Comparison of ENCODE assay signal across 28 cellular contexts in the genomic region with DNA sequence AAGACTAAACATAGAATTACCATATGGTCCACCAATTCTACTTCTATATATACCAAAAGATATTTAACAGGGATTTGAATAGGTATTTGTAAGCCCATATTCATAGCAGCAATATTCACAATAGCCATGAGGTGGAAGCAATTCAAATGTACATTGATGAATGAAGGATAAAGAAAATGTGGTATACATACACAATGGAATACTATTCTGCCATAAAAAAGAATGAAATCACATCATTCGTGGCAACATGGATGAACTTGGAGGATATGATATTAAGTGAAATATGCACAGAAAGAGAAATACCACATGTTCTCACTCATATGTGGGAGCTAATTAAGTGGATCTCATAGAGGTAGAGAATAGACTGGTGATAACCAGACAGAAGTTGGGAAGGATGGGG. TPM values are rescaled to one million over a fixed set of nuclear protein-coding genes. Genes with fewer than 3 reads are reported as not detected.
"Had no signal": no experiment of that assay in that cellular context is flagged by ENCODE, and none has a peak within 500 bp of the region (broad histone marks: within the 10 kb centered on the region; RNA-seq: fewer than 3 reads in every experiment).

No MANE protein-coding gene starts in this region.

- H3K27ac ChIP-seq: neural progenitor cell, ovary, parathyroid adenoma, psoas muscle, right lobe of liver, sigmoid colon, suprapubic skin, testis, tibial artery, upper lobe of left lung, vagina had no signal

- H2AFZ ChIP-seq: neural progenitor cell, parathyroid adenoma had no signal

- H3K27me3 ChIP-seq: neural progenitor cell, ovary, right lobe of liver, sigmoid colon, suprapubic skin, testis, tibial artery, upper lobe of left lung, vagina had no signal

- H3K79me2 ChIP-seq: parathyroid adenoma had no signal

- H3K9ac ChIP-seq: neural progenitor cell, parathyroid adenoma had no signal

- H3K9me3 ChIP-seq: ovary, right lobe of liver, sigmoid colon, testis, tibial artery, upper lobe of left lung, vagina had no signal

- H3K4me1 ChIP-seq: neural progenitor cell, parathyroid adenoma, right lobe of liver, suprapubic skin, testis, upper lobe of left lung had no signal

- ATAC-seq: natural killer cell; psoas muscle; right cardiac atrium; right lobe of liver; stimulated activated memory B cell treated with anti-CD40 and anti-IgM and Interleukin-4, amounts not matched to agents 10 μg/mL and 1 μg/mL and 100 μg/mL, for 72 hours; stimulated activated naive CD8-positive, alpha-beta T cell treated with anti-CD3 and anti-CD28 coated beads, Interleukin-15, amount 100 ng/mL, for 72 hours; stimulated activated naive CD8-positive, alpha-beta T cell treated with anti-CD3 and anti-CD28 coated beads, Interleukin-15, Interleukin-2, amounts not matched to agents 100 U/mL and 50 U/mL, for 24 hours had no signal

- FAIRE-seq: small intestine had no signal

- H3K4me2 ChIP-seq: neural progenitor cell had no signal

- DNase-seq: natural killer cell; occipital lobe; ovary; psoas muscle; right cardiac atrium; right lobe of liver; sigmoid colon; small intestine; stimulated activated CD4-positive, alpha-beta T cell treated with anti-CD3 and anti-CD28 coated beads, Interleukin-15, amount 100 ng/mL, for 24 hours; stimulated activated CD4-positive, alpha-beta T cell treated with anti-CD3 and anti-CD28 coated beads, Interleukin-2, amount 100 ng/mL, for 24 hours; stimulated activated CD4-positive, alpha-beta T cell treated with anti-CD3 and anti-CD28 coated beads, Interleukin-2, amount 100 ng/mL, for 48 hours; stimulated activated CD4-positive, alpha-beta T cell treated with anti-CD3 and anti-CD28 coated beads, Interleukin-4, amount 100 ng/mL, for 4 hours; stimulated activated CD8-positive, alpha-beta memory T cell treated with anti-CD3 and anti-CD28 coated beads, Interleukin-4, amount 100 ng/mL, for 48 hours; stimulated activated naive CD4-positive, alpha-beta T cell; stimulated activated naive CD8-positive, alpha-beta T cell treated with anti-CD3 and anti-CD28 coated beads, Interleukin-15, amount 100 ng/mL, for 72 hours; stimulated activated naive CD8-positive, alpha-beta T cell treated with anti-CD3 and anti-CD28 coated beads, Interleukin-15, Interleukin-2, amounts not matched to agents 100 U/mL and 50 U/mL, for 24 hours; substantia nigra; testis; tibial artery; upper lobe of left lung had no signal

- H3K36me3 ChIP-seq: neural progenitor cell, ovary, right lobe of liver, sigmoid colon, suprapubic skin, tibial artery, upper lobe of left lung, vagina had no signal

- H3K4me3 ChIP-seq: neural progenitor cell, ovary, psoas muscle, right lobe of liver, sigmoid colon, suprapubic skin, testis, tibial artery, upper lobe of left lung, vagina had no signal

RNA-seq across cellular contexts. Expression of gene GPR22, which starts 34.1 kb away (rescaled TPM):
- total RNA-seq: natural killer cell, osteoblast, ovary, progenitor cell of endocrine pancreas, right lobe of liver, suprapubic skin, testis, upper lobe of left lung, ureter had no signal
- polyA plus RNA-seq: ovary had no signal
